In genomic region chr10:78358982-78359381, GRCh38 we compare ENCODE assay signal across 27 cellular contexts.
"Had no signal": no experiment of that assay in that cellular context is flagged by ENCODE, and none has a peak within 500 bp of the region (broad histone marks: within the 10 kb centered on the region; RNA-seq: fewer than 3 reads in every experiment).

No MANE protein-coding gene starts in this region.

- H3K27me3 ChIP-seq: breast epithelium, heart right ventricle, tibial nerve, vagina had no signal

- H3K9me3 ChIP-seq: breast epithelium, esophagus squamous epithelium, heart right ventricle, left ventricle myocardium inferior, tibial nerve, vagina had no signal

- H3K27ac ChIP-seq: breast epithelium, esophagus squamous epithelium, heart right ventricle, left ventricle myocardium inferior, tibial nerve, vagina had no signal

- H3K36me3 Mint-ChIP-seq: activated CD4-positive, alpha-beta memory T cell treated with anti-CD3 and anti-CD28 coated beads for 36 hours; activated naive CD8-positive, alpha-beta T cell treated with anti-CD3 and anti-CD28 coated beads, Interleukin-2, amount 10 ng/mL, durations not matched to agents 7 days and 5 days; naive B cell; T-cell had no signal

- H3K4me1 ChIP-seq: breast epithelium had no signal

- DNase-seq: activated CD4-positive, alpha-beta memory T cell treated with anti-CD3 and anti-CD28 coated beads for 36 hours; activated CD4-positive, alpha-beta T cell treated with anti-CD3 and anti-CD28 coated beads for 4 hours; activated CD8-positive, alpha-beta memory T cell treated with anti-CD3 and anti-CD28 coated beads, Interleukin-2, amount 50 U/mL, for 4 hours; activated effector memory CD4-positive, alpha-beta T cell treated with anti-CD3 and anti-CD28 coated beads, Interleukin-2, amount 50 U/mL, for 16 hours; activated naive CD4-positive, alpha-beta T cell treated with anti-CD3 and anti-CD28 coated beads for 36 hours; activated naive CD8-positive, alpha-beta T cell treated with anti-CD3 and anti-CD28 coated beads, Interleukin-2, amount 10 ng/mL, durations not matched to agents 7 days and 5 days; activated T-cell treated with anti-CD3 and anti-CD28 coated beads, Interleukin-2, amount 50 U/mL, for 1 hour; amygdala; central memory CD4-positive, alpha-beta T cell; esophagus squamous epithelium; foreskin melanocyte; heart right ventricle; left ventricle myocardium inferior; naive B cell; occipital lobe; right cardiac atrium; stimulated activated CD4-positive, alpha-beta T cell treated with anti-CD3 and anti-CD28 coated beads, Interleukin-2, amount 100 ng/mL, for 48 hours; stimulated activated naive CD4-positive, alpha-beta T cell treated with Interleukin-2 at 50 U/mL for 16 hours; T-cell had no signal

- H3K27ac Mint-ChIP-seq: activated CD4-positive, alpha-beta memory T cell treated with anti-CD3 and anti-CD28 coated beads for 36 hours; activated naive CD4-positive, alpha-beta T cell treated with anti-CD3 and anti-CD28 coated beads for 36 hours; activated T-helper 1 cell treated with anti-CD3 and anti-CD28 coated beads, Interleukin-12 subunit alpha, Interleukin-12 subunit beta, Interleukin-2, Interleukin-4 antibody, amounts not matched to agents 30 ng/mL and 10 ng/mL and 1 ng/mL, durations not matched to agents 14 hours and 24 hours and 36 hours; dendritic cell treated with granulocyte-macrophage colony-stimulating factor and Interleukin-4, amounts not matched to agents 40 ng/mL and 50 ng/mL, for 4 days; naive B cell; T-cell; T-helper 2 cell treated with Interferon-gamma antibody and Interleukin-4, amounts not matched to agents 5 μg/mL and 100 μg/mL, for 36 hours had no signal

- H3K4me3 ChIP-seq: breast epithelium, esophagus squamous epithelium, heart right ventricle, left ventricle myocardium inferior, lung, tibial nerve, vagina had no signal

- H3K4me1 Mint-ChIP-seq: naive B cell had no signal

- H3K9me3 Mint-ChIP-seq: activated CD4-positive, alpha-beta memory T cell treated with anti-CD3 and anti-CD28 coated beads for 36 hours; activated naive CD4-positive, alpha-beta T cell treated with anti-CD3 and anti-CD28 coated beads for 36 hours; activated naive CD8-positive, alpha-beta T cell treated with anti-CD3 and anti-CD28 coated beads, Interleukin-2, amount 10 ng/mL, durations not matched to agents 7 days and 5 days; activated T-helper 1 cell treated with anti-CD3 and anti-CD28 coated beads, Interleukin-12 subunit alpha, Interleukin-12 subunit beta, Interleukin-2, Interleukin-4 antibody, amounts not matched to agents 30 ng/mL and 10 ng/mL and 1 ng/mL, durations not matched to agents 14 hours and 24 hours and 36 hours; neural crest cell; T-cell; T-helper 2 cell treated with Interferon-gamma antibody and Interleukin-4, amounts not matched to agents 5 μg/mL and 100 μg/mL, for 36 hours had no signal

- H3K27me3 Mint-ChIP-seq: activated CD4-positive, alpha-beta memory T cell treated with anti-CD3 and anti-CD28 coated beads for 36 hours; activated naive CD8-positive, alpha-beta T cell treated with anti-CD3 and anti-CD28 coated beads, Interleukin-2, amount 10 ng/mL, durations not matched to agents 7 days and 5 days; T-cell had no signal

- H3K36me3 ChIP-seq: breast epithelium, esophagus squamous epithelium, heart right ventricle, left ventricle myocardium inferior, tibial nerve, vagina had no signal

- ATAC-seq: right cardiac atrium, T-cell had no signal

- H3K4me3 Mint-ChIP-seq: activated CD4-positive, alpha-beta memory T cell treated with anti-CD3 and anti-CD28 coated beads for 36 hours; activated naive CD4-positive, alpha-beta T cell treated with anti-CD3 and anti-CD28 coated beads for 36 hours; activated naive CD8-positive, alpha-beta T cell treated with anti-CD3 and anti-CD28 coated beads, Interleukin-2, amount 10 ng/mL, durations not matched to agents 7 days and 5 days; activated T-helper 1 cell treated with anti-CD3 and anti-CD28 coated beads, Interleukin-12 subunit alpha, Interleukin-12 subunit beta, Interleukin-2, Interleukin-4 antibody, amounts not matched to agents 30 ng/mL and 10 ng/mL and 1 ng/mL, durations not matched to agents 14 hours and 24 hours and 36 hours; dendritic cell treated with granulocyte-macrophage colony-stimulating factor and Interleukin-4, amounts not matched to agents 40 ng/mL and 50 ng/mL, for 4 days; naive B cell; neural crest cell; T-cell; T-helper 2 cell treated with Interferon-gamma antibody and Interleukin-4, amounts not matched to agents 5 μg/mL and 100 μg/mL, for 36 hours had no signal
